Comparison of ENCODE assay signal across 9 cellular contexts in genomic region chrX:148664171-148664570, GRCh38.
"Had no signal": no experiment of that assay in that cellular context is flagged by ENCODE, and none has a peak within 500 bp of the region (broad histone marks: within the 10 kb centered on the region; RNA-seq: fewer than 3 reads in every experiment).

No MANE protein-coding gene starts in this region.

- ATAC-seq: GM23338, HCT116 had no signal

- DNase-seq: GM23248, GOT3, H7, H9, HCEC 1CT, HFFc6 had no signal

- H3K4me3 ChIP-seq: GM23248, GM23338, HAP-1 had no signal

- H3K4me1 ChIP-seq: HAP-1 had no signal

- H3K27ac ChIP-seq: GM23248 had no signal

- H3K36me3 ChIP-seq: HAP-1 had no signal
